23 cellular contexts compared by ENCODE assay signal in the genomic region with DNA sequence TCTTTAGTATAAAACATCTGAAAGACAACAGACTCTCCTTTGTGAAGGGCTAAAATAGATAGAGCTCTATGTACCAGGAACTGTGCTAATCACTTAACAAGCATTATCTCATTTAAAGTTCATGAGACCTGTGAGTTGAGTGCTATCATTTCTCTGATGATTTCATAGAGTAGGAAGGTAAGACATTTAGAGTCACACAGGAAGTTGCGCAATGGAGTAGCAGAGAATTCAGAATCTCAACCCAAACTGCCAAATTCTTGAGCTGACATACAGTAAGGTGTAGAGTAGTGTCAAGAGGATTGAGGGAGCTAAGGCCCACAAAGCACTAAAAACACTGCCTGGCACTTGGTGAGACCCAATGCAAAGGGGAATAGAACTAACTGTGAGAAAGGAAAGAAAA.
A peak's percentile ranks its signal among the peaks of the same experiment; 100 is the strongest.
DNase-seq lines count a peak whose midpoint lies in the region; TF ChIP-seq lines count a peak whose summit lies in the region.
"Had no signal": no experiment of that assay in that cellular context is flagged by ENCODE, and none has a peak within 500 bp of the region (broad histone marks: within the 10 kb centered on the region; RNA-seq: fewer than 3 reads in every experiment).

No MANE protein-coding gene starts in this region.

- TF ChIP-seq CTCF in AG10803 (conservative IDR thresholded peaks at IDR 0.05; ENCODE audit: low read length) (no peak), epithelial cell of esophagus (IDR thresholded peaks at IDR 0.05; ENCODE audit: insufficient read depth, low read depth, low read length, missing control alignments) (no peak), GM20000 (IDR thresholded peaks at IDR 0.05; ENCODE audit: extremely low read depth, missing control alignments) (no peak)

- H3K4me3 ChIP-seq in AG10803 (ENCODE audit: low read length) (no peak overlapping the region), epithelial cell of esophagus (ENCODE audit: low read length) (no peak overlapping the region)
- H3K4me3 ChIP-seq: colonic mucosa, esophagus squamous epithelium, lower lobe of right lung, SJSA1, skin epidermis had no signal

- DNase-seq in AG10803 (ENCODE audit: low read depth) = peak; percentile 25
- peak; percentile 6 for DNase-seq in EL
- peak; percentile 67 for DNase-seq in NCI-H226
- DNase-seq in epithelial cell of esophagus (ENCODE audit: low read depth) = peak; percentile 59
- no peak for DNase-seq in Ammon's horn (ENCODE audit: low spot score)
- DNase-seq in putamen (ENCODE audit: low spot score) = no peak
- no peak for DNase-seq in activated T-cell treated with anti-CD3 and anti-CD28 coated beads, Interleukin-2, amount 50 U/mL, for 48 hours
- DNase-seq in GM20000 (ENCODE audit: low spot score) = no peak
- DNase-seq: activated CD4-positive, alpha-beta T cell treated with anti-CD3 and anti-CD28 coated beads for 4 hours; activated CD8-positive, alpha-beta memory T cell treated with anti-CD3 and anti-CD28 coated beads, Interleukin-2, amount 10 ng/mL, durations not matched to agents 7 days and 5 days; CD8-positive, alpha-beta T cell; colonic mucosa; DMS79; effector memory CD8-positive, alpha-beta T cell; esophagus squamous epithelium; kidney; lower lobe of right lung; NCI-H1930; NCI-H2227 treated with DMSO at 0.1 percent for 48 hours; NCI-H82; stimulated activated CD4-positive, alpha-beta T cell treated with anti-CD3 and anti-CD28 coated beads, Interleukin-1b, Interleukin-23, amount 100 ng/mL, for 48 hours had no signal

Comparison
In these comparisons a context has a peak if more than half of its experiments do, and no peak if none do; other contexts are left out.
1. DNase-seq: peak in AG10803 (single experiment), EL (single experiment), NCI-H226 (single experiment) and epithelial cell of esophagus (single experiment); none in Ammon's horn (single experiment), putamen (single experiment), activated T-cell treated with anti-CD3 and anti-CD28 coated beads, Interleukin-2, amount 50 U/mL, for 48 hours (0 of 2) and GM20000 (single experiment).